Comparison of ENCODE assay signal across 8 cellular contexts in genomic region chr19:55452381-55453325, GRCh38. TPM values are rescaled to one million over a fixed set of nuclear protein-coding genes. Genes with fewer than 3 reads are reported as not detected.
DNase-seq lines count a peak whose midpoint lies in the region; ATAC-seq and TF ChIP-seq lines count a peak whose summit lies in the region.

No MANE protein-coding gene starts in this region.

- peaks cover 9% of the 10 kb centered on the region for H3K36me3 Mint-ChIP-seq in activated T-cell treated with anti-CD3 and anti-CD28 coated beads, Interleukin-2, amount 50 U/mL, for 4 hours (ENCODE audit: insufficient read depth)
- H3K36me3 Mint-ChIP-seq in natural killer cell treated with Interleukin-12 subunit alpha and Interleukin-12 subunit beta and Interleukin-15 and Interleukin-18, amount 100 ng/mL, for 72 hours, result no peaks in the 10 kb centered on the region

- TF ChIP-seq CTCF in fibroblast of pulmonary artery (IDR thresholded peaks at IDR 0.05; ENCODE audit: low read length, missing control alignments), result no peak

- peak overlapping the region; percentile 6 for H3K4me3 Mint-ChIP-seq in activated T-cell treated with anti-CD3 and anti-CD28 coated beads, Interleukin-2, amount 50 U/mL, for 4 hours
- no peak overlapping the region for H3K4me3 Mint-ChIP-seq in natural killer cell treated with Interleukin-12 subunit alpha and Interleukin-12 subunit beta and Interleukin-15 and Interleukin-18, amount 100 ng/mL, for 72 hours

- no peak overlapping the region for H3K4me3 ChIP-seq in fibroblast of pulmonary artery (replicated peaks; ENCODE audit: low read depth, low read length)

- peaks cover 12% of the 10 kb centered on the region for H3K4me1 Mint-ChIP-seq in activated T-cell treated with anti-CD3 and anti-CD28 coated beads, Interleukin-2, amount 50 U/mL, for 4 hours (ENCODE audit: low read depth)
- peaks cover 6 to 22% of the 10 kb centered on the region in 2 donors for H3K4me1 Mint-ChIP-seq in natural killer cell treated with Interleukin-12 subunit alpha and Interleukin-12 subunit beta and Interleukin-15 and Interleukin-18, amount 100 ng/mL, for 72 hours (ENCODE audit: low read depth in 2 of 2)

- H3K9me3 Mint-ChIP-seq in activated T-cell treated with anti-CD3 and anti-CD28 coated beads, Interleukin-2, amount 50 U/mL, for 4 hours, result no peaks in the 10 kb centered on the region
- H3K9me3 Mint-ChIP-seq in natural killer cell treated with Interleukin-12 subunit alpha and Interleukin-12 subunit beta and Interleukin-15 and Interleukin-18, amount 100 ng/mL, for 72 hours, result no peaks in the 10 kb centered on the region

- peaks cover 19% of the 10 kb centered on the region for H3K27me3 Mint-ChIP-seq in activated T-cell treated with anti-CD3 and anti-CD28 coated beads, Interleukin-2, amount 50 U/mL, for 4 hours (ENCODE audit: low read depth)
- H3K27me3 Mint-ChIP-seq in natural killer cell treated with Interleukin-12 subunit alpha and Interleukin-12 subunit beta and Interleukin-15 and Interleukin-18, amount 100 ng/mL, for 72 hours, result peaks cover 16 to 29% of the 10 kb centered on the region in 2 donors

- DNase-seq in SIG-M5 treated with dmso at 0.1 percent for 504 hours (lab: John Stamatoyannopoulos, UW; ENCODE audit: unreplicated experiment), result peak; percentile 35
- no peak for DNase-seq in SIG-M5 (lab: John Stamatoyannopoulos, UW)
- peak; percentile 100 for DNase-seq in NCI-H2227 (lab: John Stamatoyannopoulos, UW; ENCODE audit: unreplicated experiment)
- DNase-seq in activated T-cell treated with anti-CD3 and anti-CD28 coated beads, Interleukin-2, amount 50 U/mL, for 4 hours, result peak; percentile 23
- peak; percentile 75 for DNase-seq in fibroblast of pulmonary artery (ENCODE audit: low read depth)
- no peak for DNase-seq in natural killer cell treated with Interleukin-12 subunit alpha and Interleukin-12 subunit beta and Interleukin-15 and Interleukin-18, amount 100 ng/mL, for 72 hours (ENCODE audit: low spot score)
- DNase-seq in SKM-1 (lab: John Stamatoyannopoulos, UW; ENCODE audit: unreplicated experiment), result no peak

- no peak overlapping the region for H3K27ac Mint-ChIP-seq in natural killer cell treated with Interleukin-12 subunit alpha and Interleukin-12 subunit beta and Interleukin-15 and Interleukin-18, amount 100 ng/mL, for 72 hours

- ATAC-seq in activated T-cell treated with anti-CD3 and anti-CD28 coated beads, Interleukin-2, amount 50 U/mL, for 4 hours, result peak; percentile 56 to 58
- ATAC-seq in natural killer cell treated with Interleukin-12 subunit alpha and Interleukin-12 subunit beta and Interleukin-15 and Interleukin-18, amount 100 ng/mL, for 72 hours, result peak; percentile 61 to 82
- no peak for ATAC-seq in HG03045 (IDR thresholded peaks at IDR 0.05; ENCODE audit: unreplicated experiment)

RNA-seq across cellular contexts. Expression of gene ISOC2, which starts 8.8 kb away (rescaled TPM):
- 10 to 100 TPM; 63.2 to 65.1 (median 64.5) TPM for total RNA-seq in activated T-cell treated with anti-CD3 and anti-CD28 coated beads, Interleukin-2, amount 50 U/mL, for 4 hours
- 10 to 100 TPM; 25.6 to 45.1 TPM for total RNA-seq in natural killer cell treated with Interleukin-12 subunit alpha and Interleukin-12 subunit beta and Interleukin-15 and Interleukin-18, amount 100 ng/mL, for 72 hours

RNA-seq across cellular contexts. Expression of gene SHISA7, which starts 9.6 kb away (rescaled TPM):
- total RNA-seq in activated T-cell treated with anti-CD3 and anti-CD28 coated beads, Interleukin-2, amount 50 U/mL, for 4 hours, result not detected
- not detected for total RNA-seq in natural killer cell treated with Interleukin-12 subunit alpha and Interleukin-12 subunit beta and Interleukin-15 and Interleukin-18, amount 100 ng/mL, for 72 hours

RNA-seq across cellular contexts. Expression of gene C19orf85, which starts 11.9 kb away (rescaled TPM):
- total RNA-seq in activated T-cell treated with anti-CD3 and anti-CD28 coated beads, Interleukin-2, amount 50 U/mL, for 4 hours, result not detected
- total RNA-seq in natural killer cell treated with Interleukin-12 subunit alpha and Interleukin-12 subunit beta and Interleukin-15 and Interleukin-18, amount 100 ng/mL, for 72 hours, result not detected

RNA-seq across cellular contexts. Expression of gene ZNF628, which starts 23.8 kb away (rescaled TPM):
- total RNA-seq in activated T-cell treated with anti-CD3 and anti-CD28 coated beads, Interleukin-2, amount 50 U/mL, for 4 hours, result 10 to 100 TPM; 11.0 to 12.6 (median 12.1) TPM
- total RNA-seq in natural killer cell treated with Interleukin-12 subunit alpha and Interleukin-12 subunit beta and Interleukin-15 and Interleukin-18, amount 100 ng/mL, for 72 hours, result 10 to 100 TPM in 1 of 2 donors, 1 to 10 TPM in 1; 8.0 to 12.3 TPM

RNA-seq across cellular contexts. Expression of gene NAT14, which starts 32.3 kb away (rescaled TPM):
- 10 to 100 TPM; 16.0 to 23.4 (median 17.6) TPM for total RNA-seq in activated T-cell treated with anti-CD3 and anti-CD28 coated beads, Interleukin-2, amount 50 U/mL, for 4 hours
- total RNA-seq in natural killer cell treated with Interleukin-12 subunit alpha and Interleukin-12 subunit beta and Interleukin-15 and Interleukin-18, amount 100 ng/mL, for 72 hours, result 10 to 100 TPM in 1 of 2 donors, 1 to 10 TPM in 1; 6.1 to 14.0 TPM

Comparison
In these comparisons a context has a peak if more than half of its experiments do, and no peak if none do; other contexts are left out.
1. DNase-seq: peak in SIG-M5 treated with dmso at 0.1 percent for 504 hours (single experiment), NCI-H2227 (single experiment), activated T-cell treated with anti-CD3 and anti-CD28 coated beads, Interleukin-2, amount 50 U/mL, for 4 hours (single experiment) and fibroblast of pulmonary artery (single experiment); none in SIG-M5 (single experiment), natural killer cell treated with Interleukin-12 subunit alpha and Interleukin-12 subunit beta and Interleukin-15 and Interleukin-18, amount 100 ng/mL, for 72 hours (single experiment) and SKM-1 (single experiment).